1 cellular context compared by ENCODE assay signal in the genomic region with DNA sequence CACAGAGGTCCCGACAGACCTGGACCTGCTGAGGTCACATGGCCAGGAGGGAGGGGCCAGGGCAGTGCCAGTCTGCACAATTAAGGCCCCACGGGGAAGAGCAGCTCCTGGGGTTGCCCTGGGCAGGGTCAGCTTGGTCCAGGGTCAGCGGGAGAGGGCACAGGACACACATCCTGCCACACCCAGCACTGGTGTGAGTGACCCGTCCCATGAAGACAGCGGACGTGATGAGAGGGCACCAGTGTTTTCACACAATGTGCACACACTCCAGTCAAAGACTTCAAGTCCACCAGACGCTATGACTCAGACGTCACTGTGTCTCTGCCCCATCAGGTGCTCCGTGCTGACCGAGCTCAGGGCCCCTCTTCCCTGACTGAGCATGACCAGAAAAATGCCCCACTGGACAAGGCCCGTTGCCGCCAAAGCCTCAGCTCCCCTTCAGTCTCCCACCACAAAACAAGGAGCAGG.
TF ChIP-seq lines count a peak whose summit lies in the region.

No MANE protein-coding gene starts in this region.

TF ChIP-seq in HEK293, 187 proteins besides CTCF, POLR2A, EP300 and RAD21 (continued from another document):
- TF ChIP-seq, protein P1, sequence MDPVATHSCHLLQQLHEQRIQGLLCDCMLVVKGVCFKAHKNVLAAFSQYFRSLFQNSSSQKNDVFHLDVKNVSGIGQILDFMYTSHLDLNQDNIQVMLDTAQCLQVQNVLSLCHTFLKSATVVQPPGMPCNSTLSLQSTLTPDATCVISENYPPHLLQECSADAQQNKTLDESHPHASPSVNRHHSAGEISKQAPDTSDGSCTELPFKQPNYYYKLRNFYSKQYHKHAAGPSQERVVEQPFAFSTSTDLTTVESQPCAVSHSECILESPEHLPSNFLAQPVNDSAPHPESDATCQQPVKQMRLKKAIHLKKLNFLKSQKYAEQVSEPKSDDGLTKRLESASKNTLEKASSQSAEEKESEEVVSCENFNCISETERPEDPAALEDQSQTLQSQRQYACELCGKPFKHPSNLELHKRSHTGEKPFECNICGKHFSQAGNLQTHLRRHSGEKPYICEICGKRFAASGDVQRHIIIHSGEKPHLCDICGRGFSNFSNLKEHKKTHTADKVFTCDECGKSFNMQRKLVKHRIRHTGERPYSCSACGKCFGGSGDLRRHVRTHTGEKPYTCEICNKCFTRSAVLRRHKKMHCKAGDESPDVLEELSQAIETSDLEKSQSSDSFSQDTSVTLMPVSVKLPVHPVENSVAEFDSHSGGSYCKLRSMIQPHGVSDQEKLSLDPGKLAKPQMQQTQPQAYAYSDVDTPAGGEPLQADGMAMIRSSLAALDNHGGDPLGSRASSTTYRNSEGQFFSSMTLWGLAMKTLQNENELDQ (tag by site-specific recombination; IDR thresholded peaks at IDR 0.05; ENCODE audit: low read depth) = no peak
